In the genomic region with DNA sequence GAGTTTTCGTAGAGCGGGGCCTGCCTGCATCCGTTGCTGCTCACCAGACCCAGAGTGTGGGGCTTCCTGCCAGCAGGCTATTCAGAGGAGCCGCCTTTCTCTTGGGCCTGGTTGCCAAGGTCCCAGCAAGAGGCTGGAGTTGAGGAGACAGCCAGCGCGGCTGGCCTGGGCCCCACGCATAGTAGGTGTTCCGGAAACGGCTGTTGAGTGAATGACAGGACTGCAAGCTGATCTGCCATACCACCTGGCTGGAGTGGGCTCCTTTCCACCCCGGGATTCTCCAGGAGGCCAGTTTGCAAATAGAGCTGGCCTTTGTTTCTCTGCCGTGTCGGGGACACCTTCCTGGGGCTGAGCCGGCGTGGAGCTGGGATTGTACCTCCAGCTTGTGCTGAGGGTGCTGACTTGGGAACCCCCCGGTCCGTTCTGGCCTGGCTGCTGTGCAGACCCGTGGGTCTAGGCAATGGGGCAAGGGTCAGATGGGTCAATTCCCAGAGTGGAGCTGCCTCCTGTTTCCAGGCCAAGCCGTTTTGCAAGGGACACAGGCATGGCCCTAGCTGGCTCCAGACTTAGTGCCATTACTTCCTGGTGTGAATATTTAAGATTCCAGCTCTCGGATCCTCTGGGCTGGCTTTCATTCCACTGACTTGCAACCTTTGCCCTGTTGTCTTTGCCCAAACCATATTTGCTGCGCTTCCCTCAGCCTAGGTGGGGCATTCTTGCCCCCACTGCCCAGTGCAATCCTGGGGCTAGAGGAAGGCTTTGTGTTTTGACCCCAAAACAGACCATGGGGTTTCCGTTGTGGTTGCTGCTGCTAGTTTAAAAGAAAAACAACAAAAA, we compare ENCODE assay signal across 9 cellular contexts.
A peak's percentile ranks its signal among the peaks of the same experiment; 100 is the strongest.
DNase-seq lines count a peak whose midpoint lies in the region; ATAC-seq, FAIRE-seq and TF ChIP-seq lines count a peak whose summit lies in the region.
"Had no signal": no experiment of that assay in that cellular context is flagged by ENCODE, and none has a peak within 500 bp of the region (broad histone marks: within the 10 kb centered on the region; RNA-seq: fewer than 3 reads in every experiment).

No MANE protein-coding gene starts in this region.

- H3K23ac ChIP-seq in H1 (ENCODE audit: insufficient read length), result no peak overlapping the region

- peak overlapping the region; percentile 38 for H4K5ac ChIP-seq in H1 (ENCODE audit: insufficient read length, low read depth, low read length)

- no peaks in the 10 kb centered on the region for H3K23me2 ChIP-seq in H1 (ENCODE audit: low read depth, low read length)

- H3K4me1 Mint-ChIP-seq in neural progenitor cell, result peaks cover 23% of the 10 kb centered on the region

- no peak overlapping the region for H2BK120ac ChIP-seq in H1 (replicated peaks; ENCODE audit: low read depth, low read length)

- H4K91ac ChIP-seq in H1 (replicated peaks; ENCODE audit: insufficient read length, low read length), result no peak overlapping the region

- 0 out of 2 replicates have a peak overlapping the region, but pooled peaks have one; percentile 1 for H3K27ac ChIP-seq in H1 (ENCODE audit: low read depth, low read length)
- H3K27ac ChIP-seq in neural progenitor cell, result peak overlapping the region; percentile 4

- peaks cover 19% of the 10 kb centered on the region for H3K79me1 ChIP-seq in H1 (ENCODE audit: low read depth, low read length)

- H4K8ac ChIP-seq in H1 (ENCODE audit: extremely low read depth, insufficient read depth, low read length), result no peak overlapping the region

- no peak overlapping the region for H3K56ac ChIP-seq in H1 (replicated peaks; ENCODE audit: insufficient read length, low read depth, low read length)

- H2BK5ac ChIP-seq in H1 (ENCODE audit: low read depth, low read length), result peak overlapping the region; percentile 69

- no peak for TF ChIP-seq EP300 in H1 (IDR thresholded peaks at IDR 0.05; ENCODE audit: borderline replicate concordance in 1 of 2, low read depth in 2 of 2, low read length in 2 of 2)

- H2BK15ac ChIP-seq in H1 (ENCODE audit: low read length), result no peak overlapping the region

- H3K14ac ChIP-seq in H1 (ENCODE audit: insufficient read length), result no peak overlapping the region

- H2BK12ac ChIP-seq in H1 (ENCODE audit: low read depth, low read length), result peak overlapping the region; percentile 71; the same call in 1 of the 2 replicates

- no peak for TF ChIP-seq POLR2A in H1 (IDR thresholded peaks at IDR 0.05; ENCODE audit: control extremely low read depth in 1 of 2, low read depth in 2 of 2, low read length in 2 of 2)

- CTCF ChIA-PET in H1 (lab: Charles Lee; ENCODE audit: partially characterized antibody), result interaction anchor here (0.8 to 1.4 kb wide), 6 partner anchors 10 to 217 kb away, joined by 3 to 4 read pairs (median 4); no protein-coding TSS in a partner anchor

- H3K4me3 ChIP-seq in H1 (ENCODE audit: extremely low read depth in 1 of 4, insufficient read depth in 2 of 4, low read depth in 3 of 4, low read length in 4 of 4) (no peak overlapping the region), neural progenitor cell (no peak overlapping the region)

- H3K27me3 ChIP-seq in H1 (replicated peaks in 1 of 4; ENCODE audit: control insufficient read depth in 3 of 4, extremely low read depth in 1 of 4, insufficient read depth in 3 of 4, low read length in 3 of 4) (no peaks in the 10 kb centered on the region), neural progenitor cell (no peaks in the 10 kb centered on the region)

- peak overlapping the region; percentile 95 for H3K18ac ChIP-seq in H1 (ENCODE audit: extremely low read depth, low read length)

- H4K20me1 ChIP-seq in H1 (replicated peaks in 1 of 2; ENCODE audit: control insufficient read depth in 1 of 2, insufficient read depth in 2 of 2, low read length in 2 of 2) (peaks cover 6 to 18% of the 10 kb centered on the region in 2 experiments), neural progenitor cell (ENCODE audit: low read depth) (peaks cover 71% of the 10 kb centered on the region)

- H3K4me1 ChIP-seq in H1 (replicated peaks in 1 of 4; ENCODE audit: control insufficient read depth in 3 of 4, insufficient read depth in 4 of 4, low read length in 3 of 4) (peaks cover 3 to 11% (median 10%) of the 10 kb centered on the region in 4 experiments), neural progenitor cell (peaks cover 17% of the 10 kb centered on the region)

- no peak overlapping the region for H2AFZ ChIP-seq in H1 (ENCODE audit: low read length)
- no peak overlapping the region for H2AFZ ChIP-seq in neural progenitor cell (replicated peaks)

- H3K4ac ChIP-seq in H1 (replicated peaks; ENCODE audit: insufficient read length, low read depth, low read length), result no peak overlapping the region

- H3K9me3 Mint-ChIP-seq in neural progenitor cell, result no peaks in the 10 kb centered on the region

- H3K27ac Mint-ChIP-seq in neural progenitor cell, result peak overlapping the region; percentile 91
- H3K27ac Mint-ChIP-seq: activated naive CD8-positive, alpha-beta T cell had no signal

- peak overlapping the region; percentile 46; the same call in 1 of the 2 replicates for H2AK5ac ChIP-seq in H1 (ENCODE audit: low read depth, low read length)

- peaks cover 5% of the 10 kb centered on the region for H3F3A ChIP-seq in neural progenitor cell (ENCODE audit: low read depth)

- H3K36me3 ChIP-seq in H1 (ENCODE audit: control insufficient read depth in 2 of 4, insufficient read depth in 4 of 4, low read length in 3 of 4) (peaks cover 0 to 4% (median 2%) of the 10 kb centered on the region in 4 experiments; a peak in 1 of 8 replicates), neural progenitor cell (no peaks in the 10 kb centered on the region)

- H3K27me3 Mint-ChIP-seq in neural progenitor cell (ENCODE audit: insufficient read depth, low read depth), result no peaks in the 10 kb centered on the region
- H3K27me3 Mint-ChIP-seq: activated naive CD8-positive, alpha-beta T cell had no signal

- H3K4me3 Mint-ChIP-seq in neural progenitor cell, result no peak overlapping the region
- H3K4me3 Mint-ChIP-seq: activated naive CD8-positive, alpha-beta T cell had no signal

- peaks cover 0 to 88% of the 10 kb centered on the region in 2 experiments; a peak in 2 of 4 replicates for H3K79me2 ChIP-seq in H1 (ENCODE audit: control insufficient read depth in 1 of 2, insufficient read depth in 2 of 2, low read length in 2 of 2)
- H3K79me2 ChIP-seq in neural progenitor cell (ENCODE audit: low read depth), result peaks cover 92% of the 10 kb centered on the region

- peak; percentile 88 for DNase-seq in G401 (ENCODE audit: low spot score)
- peak in 1 of 2 experiments; percentile 63 for DNase-seq in H1 (ENCODE audit: low read depth in 1 of 2, low spot score in 2 of 2)
- peak; percentile 48 for DNase-seq in neural progenitor cell (ENCODE audit: low spot score)
- DNase-seq in stimulated activated CD4-positive, alpha-beta T cell treated with anti-CD3 and anti-CD28 coated beads, Interleukin-1b, Interleukin-23, amount 100 ng/mL, for 48 hours, result no peak
- no peak for DNase-seq in MV-4-11 (lab: John Stamatoyannopoulos, UW)
- no peak for DNase-seq in mesenteric fat pad (ENCODE audit: low spot score)
- no peak for DNase-seq in COR-L47 (lab: John Stamatoyannopoulos, UW)

- H3K4me2 ChIP-seq in H1 (ENCODE audit: insufficient read depth in 1 of 2, low read depth in 2 of 2, low read length in 2 of 2) (peak overlapping the region; percentile 33 to 50; a peak in 3 of 4 replicates), neural progenitor cell (peak overlapping the region; percentile 35)

- FAIRE-seq in H1 (lab: Jason Lieb, UNC), result no peak

- peak; percentile 41 for ATAC-seq in HG03135 (IDR thresholded peaks at IDR 0.05; ENCODE audit: unreplicated experiment)

- no peak for TF ChIP-seq RAD21 in H1 (IDR thresholded peaks at IDR 0.05 in 1 of 2, conservative IDR thresholded peaks at IDR 0.05 in 1 of 2; ENCODE audit: low read depth in 2 of 2, low read length in 2 of 2)

- H2BK20ac ChIP-seq in H1 (ENCODE audit: low read length), result 0 out of 2 replicates have a peak overlapping the region, but pooled peaks have one; percentile 43

- peaks cover 19% of the 10 kb centered on the region for H3K36me3 Mint-ChIP-seq in neural progenitor cell
- H3K36me3 Mint-ChIP-seq: activated naive CD8-positive, alpha-beta T cell had no signal

- H3K9me3 ChIP-seq in H1 (ENCODE audit: insufficient read depth in 2 of 2, low read depth in 1 of 2, low read length in 1 of 2) (no peaks in the 10 kb centered on the region), neural progenitor cell (ENCODE audit: low read depth) (no peaks in the 10 kb centered on the region)

- H3K9ac ChIP-seq in H1 (replicated peaks in 1 of 4; ENCODE audit: extremely low read depth in 1 of 4, low read depth in 3 of 4, low read length in 3 of 4) (no peak overlapping the region), neural progenitor cell (no peak overlapping the region)

- 60% methylated on average over 21 of the region's 21 CpGs; no CpG with 5 or more reads in 1 of the 2 experiments for WGBS in H1 (ENCODE audit: extremely low coverage in 1 of 2, insufficient coverage in 1 of 2, insufficient read length in 1 of 2, insufficient replicate concordance in 2 of 2, low coverage in 1 of 2, low lambda C conversion rate in 2 of 2, missing lambda C conversion rate in 1 of 2), 2 experiments

- POLR2A ChIA-PET in H1 (lab: Charles Lee; ENCODE audit: partially characterized antibody), result interaction anchor here (0.7 to 1.8 kb wide), 6 partner anchors 8 to 34 kb away, joined by 3 to 5 read pairs (median 4); no protein-coding TSS in a partner anchor

- TF ChIP-seq CTCF in H1 (IDR thresholded peaks at IDR 0.05; ENCODE audit: control extremely low read depth in 1 of 3, insufficient read depth in 1 of 3, low read depth in 1 of 3, low read length in 3 of 3) (no peak), neural progenitor cell (IDR thresholded peaks at IDR 0.05) (no peak)

- in situ Hi-C loops in G401 (cut with HindIII; ENCODE audit: low sequenced_read_pairs), result no loop called here

TF ChIP-seq in H1, 55 proteins besides CTCF, POLR2A, EP300 and RAD21:
- peak; percentile 67 for TF ChIP-seq TEAD4 (IDR thresholded peaks at IDR 0.05; ENCODE audit: low read depth, low read length)
- no peak for TF ChIP-seq USF2 (IDR thresholded peaks at IDR 0.05; ENCODE audit: low read length)
- peak; percentile 27; the same call in 1 of the 2 replicates for TF ChIP-seq TBP (IDR thresholded peaks at IDR 0.05; ENCODE audit: low read depth, low read length)
- TF ChIP-seq JUND (IDR thresholded peaks at IDR 0.05; ENCODE audit: low read length), result no peak
- TF ChIP-seq BRCA1 (IDR thresholded peaks at IDR 0.05; ENCODE audit: low read depth, low read length), result no peak
- no peak for TF ChIP-seq RNF2 (IDR thresholded peaks at IDR 0.05; ENCODE audit: borderline replicate concordance, low read depth, low read length, missing control alignments, poor library complexity, severe bottlenecking)
- no peak for TF ChIP-seq RBBP5 (IDR thresholded peaks at IDR 0.05; ENCODE audit: borderline replicate concordance, low read depth, low read length)
TF ChIP-seq in H1: peak in this region for 2.

Comparison
In these comparisons a context has a peak if more than half of its experiments do, and no peak if none do; other contexts are left out.
1. DNase-seq: peak in G401 (single experiment) and neural progenitor cell (single experiment); none in stimulated activated CD4-positive, alpha-beta T cell treated with anti-CD3 and anti-CD28 coated beads, Interleukin-1b, Interleukin-23, amount 100 ng/mL, for 48 hours (single experiment), MV-4-11 (single experiment), mesenteric fat pad (single experiment) and COR-L47 (single experiment).